14 cellular contexts compared by ENCODE assay signal in genomic region chr17:28173801-28174200, GRCh38.
DNase-seq lines count a peak whose midpoint lies in the region; ATAC-seq, FAIRE-seq and TF ChIP-seq lines count a peak whose summit lies in the region.
"Had no signal": no experiment of that assay in that cellular context is flagged by ENCODE, and none has a peak within 500 bp of the region (broad histone marks: within the 10 kb centered on the region; RNA-seq: fewer than 3 reads in every experiment).

No MANE protein-coding gene starts in this region.

- no peak for DNase-seq in GM19239 (ENCODE audit: insufficient read length, low spot score)
- peak; percentile 13 for DNase-seq in NCI-H226
- peak; percentile 81 for DNase-seq in endothelial cell of umbilical vein (ENCODE audit: low read depth, low spot score)
- no peak for DNase-seq in natural killer cell treated with Interleukin-12 subunit alpha and Interleukin-12 subunit beta and Interleukin-15 and Interleukin-18, amount 100 ng/mL, for 72 hours (ENCODE audit: low spot score)
- no peak for DNase-seq in cortex of kidney (lab: John Stamatoyannopoulos, UW)
- no peak for DNase-seq in stimulated activated naive CD4-positive, alpha-beta T cell treated with Interleukin-2 at 50 U/mL for 16 hours (lab: John Stamatoyannopoulos, UW)
- DNase-seq: colonic mucosa, COR-L47, foreskin fibroblast, islet precursor cell, MG63, NCI-H526 had no signal

- no peak for TF ChIP-seq POLR2A in endothelial cell of umbilical vein (IDR thresholded peaks at IDR 0.05; ENCODE audit: low read depth, low read length)

- intact Hi-C loops in endothelial cell of umbilical vein (cut with micrococcal nuclease): loop anchor here (1.0 to 5.0 kb wide), 4 partner anchors 40 to 282 kb away; partner anchors contain the start of gene LYRM9

- H3K36me3 ChIP-seq in endothelial cell of umbilical vein (ENCODE audit: control insufficient read depth in 2 of 2, extremely low read depth in 1 of 2, insufficient read depth in 2 of 2, low read length in 2 of 2): peaks cover 0 to 4% of the 10 kb centered on the region in 2 experiments
- H3K36me3 ChIP-seq: colonic mucosa had no signal

- peak; percentile 23 for FAIRE-seq in GM19239 (lab: Jason Lieb, UNC)
- FAIRE-seq in endothelial cell of umbilical vein (lab: Jason Lieb, UNC): peak; percentile 33
- FAIRE-seq: TTC549 had no signal

- H3K4me3 ChIP-seq in endothelial cell of umbilical vein (replicated peaks in 1 of 3; ENCODE audit: insufficient read depth in 1 of 3, low read depth in 1 of 3, low read length in 3 of 3): no peak overlapping the region
- H3K4me3 ChIP-seq: colonic mucosa, MG63 had no signal

- dilution Hi-C loops in endothelial cell of umbilical vein (cut with MboI; ENCODE audit: extremely low pct_ligation_motif_present, low sequenced_read_pairs): no loop called here

- no peaks in the 10 kb centered on the region for H3K27me3 Mint-ChIP-seq in natural killer cell treated with Interleukin-12 subunit alpha and Interleukin-12 subunit beta and Interleukin-15 and Interleukin-18, amount 100 ng/mL, for 72 hours

- H3K9me1 ChIP-seq in endothelial cell of umbilical vein (replicated peaks; ENCODE audit: control insufficient read depth, extremely low read depth, insufficient read depth, low read length): no peaks in the 10 kb centered on the region

- peaks cover 45% of the 10 kb centered on the region for H3K4me1 ChIP-seq in endothelial cell of umbilical vein (ENCODE audit: control insufficient read depth, extremely low read depth, insufficient read depth, low read length)
- H3K4me1 ChIP-seq: colonic mucosa had no signal

- POLR2A ChIA-PET in endothelial cell of umbilical vein (lab: Charles Lee): no interaction called here

- H3K27ac ChIP-seq in endothelial cell of umbilical vein (ENCODE audit: insufficient read depth, low read depth, low read length): peak overlapping the region; percentile 79
- H3K27ac ChIP-seq: colonic mucosa had no signal

- H3K36me3 Mint-ChIP-seq in natural killer cell treated with Interleukin-12 subunit alpha and Interleukin-12 subunit beta and Interleukin-15 and Interleukin-18, amount 100 ng/mL, for 72 hours: peaks cover 5% of the 10 kb centered on the region

- TF ChIP-seq CTCF in endothelial cell of umbilical vein (IDR thresholded peaks at IDR 0.05; ENCODE audit: extremely low read depth in 1 of 2, insufficient read depth in 1 of 2, low read depth in 1 of 2, low read length in 2 of 2): no peak

- peaks cover 19% of the 10 kb centered on the region in 2 donors for H3K4me1 Mint-ChIP-seq in natural killer cell treated with Interleukin-12 subunit alpha and Interleukin-12 subunit beta and Interleukin-15 and Interleukin-18, amount 100 ng/mL, for 72 hours (ENCODE audit: low read depth in 2 of 2)

- no peaks in the 10 kb centered on the region for H4K20me1 ChIP-seq in endothelial cell of umbilical vein (replicated peaks; ENCODE audit: control insufficient read depth, extremely low read depth, insufficient read depth, low read length)

- H3K79me2 ChIP-seq in endothelial cell of umbilical vein (ENCODE audit: control insufficient read depth, insufficient read depth, low read length): no peaks in the 10 kb centered on the region

- H3K27ac Mint-ChIP-seq in natural killer cell treated with Interleukin-12 subunit alpha and Interleukin-12 subunit beta and Interleukin-15 and Interleukin-18, amount 100 ng/mL, for 72 hours: peak overlapping the region; percentile 7 to 50

- no TSS peak for BruUV-seq in endothelial cell of umbilical vein (replicated peaks; lab: Mats Ljungman, UMichigan)

- peak overlapping the region; percentile 67 for H3K4me2 ChIP-seq in endothelial cell of umbilical vein (ENCODE audit: insufficient read depth, low read length)

- ATAC-seq in natural killer cell treated with Interleukin-12 subunit alpha and Interleukin-12 subunit beta and Interleukin-15 and Interleukin-18, amount 100 ng/mL, for 72 hours: no peak
- ATAC-seq in GM18868 (IDR thresholded peaks at IDR 0.05; ENCODE audit: unreplicated experiment): no peak

- H3K9me3 Mint-ChIP-seq in natural killer cell treated with Interleukin-12 subunit alpha and Interleukin-12 subunit beta and Interleukin-15 and Interleukin-18, amount 100 ng/mL, for 72 hours: no peaks in the 10 kb centered on the region

- CTCF ChIA-PET in endothelial cell of umbilical vein (lab: Charles Lee): interaction anchor here (1.5 kb wide), 1 partner anchor 9 kb away, joined by 3 read pairs; no protein-coding TSS in a partner anchor

- peak overlapping the region; percentile 29 for H3K9ac ChIP-seq in endothelial cell of umbilical vein (replicated peaks; ENCODE audit: extremely low read depth, insufficient read depth, low read length)

- no peaks in the 10 kb centered on the region for H3K9me3 ChIP-seq in endothelial cell of umbilical vein (replicated peaks; ENCODE audit: control insufficient read depth, insufficient read depth, low read length)
- H3K9me3 ChIP-seq: colonic mucosa, MG63 had no signal

- no peaks in the 10 kb centered on the region for H3K27me3 ChIP-seq in endothelial cell of umbilical vein (ENCODE audit: control insufficient read depth in 2 of 2, insufficient read depth in 2 of 2, low read length in 2 of 2)
- H3K27me3 ChIP-seq: colonic mucosa, MG63 had no signal

- no peak overlapping the region for H3K4me3 Mint-ChIP-seq in natural killer cell treated with Interleukin-12 subunit alpha and Interleukin-12 subunit beta and Interleukin-15 and Interleukin-18, amount 100 ng/mL, for 72 hours

- no peak overlapping the region for H2AFZ ChIP-seq in endothelial cell of umbilical vein (ENCODE audit: low read depth, low read length)

TF ChIP-seq in endothelial cell of umbilical vein, 7 proteins besides CTCF, POLR2A, EP300 and RAD21:
- TF ChIP-seq MYC (IDR thresholded peaks at IDR 0.05; ENCODE audit: low read depth, low read length): no peak
- no peak for TF ChIP-seq GATA2 (IDR thresholded peaks at IDR 0.05; ENCODE audit: insufficient read depth, insufficient read length, low read depth, low read length)
- no peak for TF ChIP-seq FOS (IDR thresholded peaks at IDR 0.05; ENCODE audit: borderline replicate concordance, insufficient read depth, low read length)
- TF ChIP-seq MAX (IDR thresholded peaks at IDR 0.05; ENCODE audit: insufficient read depth, insufficient read length): no peak
- no peak for TF ChIP-seq POLR2AphosphoS5 (IDR thresholded peaks at IDR 0.05; ENCODE audit: insufficient read depth, low read depth, low read length)
- no peak for TF ChIP-seq EZH2 (IDR thresholded peaks at IDR 0.05; ENCODE audit: borderline replicate concordance, low read depth, low read length, severe bottlenecking)

Comparison
In these comparisons a context has a peak if more than half of its experiments do, and no peak if none do; other contexts are left out.
1. DNase-seq: peak in NCI-H226 (single experiment) and endothelial cell of umbilical vein (single experiment); none in GM19239 (single experiment), natural killer cell treated with Interleukin-12 subunit alpha and Interleukin-12 subunit beta and Interleukin-15 and Interleukin-18, amount 100 ng/mL, for 72 hours (single experiment), cortex of kidney (single experiment) and stimulated activated naive CD4-positive, alpha-beta T cell treated with Interleukin-2 at 50 U/mL for 16 hours (single experiment).